Comparison of ENCODE assay signal across 1 cellular context in the genomic region with DNA sequence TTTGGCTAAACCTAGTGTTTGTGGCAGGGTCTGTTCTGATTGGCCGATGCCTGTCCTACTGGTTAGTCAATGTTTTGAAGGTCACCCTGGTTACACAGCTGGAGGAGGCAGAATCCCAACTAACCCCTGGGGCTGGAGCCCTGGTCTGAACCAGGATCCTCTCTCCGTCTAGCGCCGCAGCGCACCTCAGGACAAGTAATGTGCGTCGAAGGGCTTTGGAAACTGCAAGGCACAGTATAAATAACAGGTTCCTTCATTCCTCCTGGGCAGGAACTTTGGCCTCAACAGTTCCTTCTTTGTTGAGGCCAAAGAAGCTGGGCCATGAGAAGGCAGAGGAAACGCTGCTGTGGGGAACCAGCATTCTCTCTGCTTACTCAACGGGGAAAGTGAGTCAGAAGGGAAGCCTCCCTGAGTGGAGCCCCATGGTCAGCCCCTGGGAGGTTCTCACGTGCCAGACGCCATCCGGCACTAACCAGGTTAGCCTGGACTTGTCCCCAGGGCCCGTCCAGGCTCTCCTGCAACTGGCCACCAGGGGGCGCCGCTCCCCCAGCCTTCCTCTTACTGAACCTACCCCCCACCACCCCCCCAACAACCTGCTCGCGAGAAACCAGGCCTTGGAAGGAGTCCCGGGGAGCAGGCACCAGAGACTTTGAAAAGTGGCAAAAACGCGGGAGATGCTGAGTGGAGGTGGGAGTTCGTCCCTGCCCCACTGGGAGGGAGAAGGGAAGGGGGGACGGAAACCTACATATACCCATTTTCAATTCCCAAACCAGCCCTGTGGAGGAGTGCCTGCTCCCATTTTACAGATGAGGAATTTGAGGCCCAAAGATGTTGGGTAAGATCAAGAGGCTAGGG.
TF ChIP-seq lines count a peak whose summit lies in the region.

No MANE protein-coding gene starts in this region.

TF ChIP-seq in HEK293, 187 proteins besides CTCF, POLR2A, EP300 and RAD21 (continued from another document):
- TF ChIP-seq, protein P1, sequence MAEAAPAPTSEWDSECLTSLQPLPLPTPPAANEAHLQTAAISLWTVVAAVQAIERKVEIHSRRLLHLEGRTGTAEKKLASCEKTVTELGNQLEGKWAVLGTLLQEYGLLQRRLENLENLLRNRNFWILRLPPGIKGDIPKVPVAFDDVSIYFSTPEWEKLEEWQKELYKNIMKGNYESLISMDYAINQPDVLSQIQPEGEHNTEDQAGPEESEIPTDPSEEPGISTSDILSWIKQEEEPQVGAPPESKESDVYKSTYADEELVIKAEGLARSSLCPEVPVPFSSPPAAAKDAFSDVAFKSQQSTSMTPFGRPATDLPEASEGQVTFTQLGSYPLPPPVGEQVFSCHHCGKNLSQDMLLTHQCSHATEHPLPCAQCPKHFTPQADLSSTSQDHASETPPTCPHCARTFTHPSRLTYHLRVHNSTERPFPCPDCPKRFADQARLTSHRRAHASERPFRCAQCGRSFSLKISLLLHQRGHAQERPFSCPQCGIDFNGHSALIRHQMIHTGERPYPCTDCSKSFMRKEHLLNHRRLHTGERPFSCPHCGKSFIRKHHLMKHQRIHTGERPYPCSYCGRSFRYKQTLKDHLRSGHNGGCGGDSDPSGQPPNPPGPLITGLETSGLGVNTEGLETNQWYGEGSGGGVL (tag by site-specific recombination; IDR thresholded peaks at IDR 0.05) = peak; percentile 54
- TF ChIP-seq ZNF239 (tag by site-specific recombination; IDR thresholded peaks at IDR 0.05) (no peak), HOXC10 (CRISPR knock-in tag; IDR thresholded peaks at IDR 0.05) (no peak), ZNF510 (tag by site-specific recombination; IDR thresholded peaks at IDR 0.05; ENCODE audit: insufficient replicate concordance) (no peak), ZNF433 (tag by site-specific recombination; IDR thresholded peaks at IDR 0.05; ENCODE audit: low read depth) (no peak), YY1 (tag by site-specific recombination; IDR thresholded peaks at IDR 0.05) (no peak), ZNF266 (tag by site-specific recombination; IDR thresholded peaks at IDR 0.05; ENCODE audit: low read depth) (no peak), ZNF146 (tag by site-specific recombination; IDR thresholded peaks at IDR 0.05) (no peak), ZNF610 (tag by site-specific recombination; IDR thresholded peaks at IDR 0.05; ENCODE audit: borderline replicate concordance) (no peak)
- TF ChIP-seq, protein P2, sequence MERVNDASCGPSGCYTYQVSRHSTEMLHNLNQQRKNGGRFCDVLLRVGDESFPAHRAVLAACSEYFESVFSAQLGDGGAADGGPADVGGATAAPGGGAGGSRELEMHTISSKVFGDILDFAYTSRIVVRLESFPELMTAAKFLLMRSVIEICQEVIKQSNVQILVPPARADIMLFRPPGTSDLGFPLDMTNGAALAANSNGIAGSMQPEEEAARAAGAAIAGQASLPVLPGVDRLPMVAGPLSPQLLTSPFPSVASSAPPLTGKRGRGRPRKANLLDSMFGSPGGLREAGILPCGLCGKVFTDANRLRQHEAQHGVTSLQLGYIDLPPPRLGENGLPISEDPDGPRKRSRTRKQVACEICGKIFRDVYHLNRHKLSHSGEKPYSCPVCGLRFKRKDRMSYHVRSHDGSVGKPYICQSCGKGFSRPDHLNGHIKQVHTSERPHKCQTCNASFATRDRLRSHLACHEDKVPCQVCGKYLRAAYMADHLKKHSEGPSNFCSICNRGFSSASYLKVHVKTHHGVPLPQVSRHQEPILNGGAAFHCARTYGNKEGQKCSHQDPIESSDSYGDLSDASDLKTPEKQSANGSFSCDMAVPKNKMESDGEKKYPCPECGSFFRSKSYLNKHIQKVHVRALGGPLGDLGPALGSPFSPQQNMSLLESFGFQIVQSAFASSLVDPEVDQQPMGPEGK (tag by site-specific recombination; IDR thresholded peaks at IDR 0.05) = peak; percentile 94
- TF ChIP-seq, protein P3, sequence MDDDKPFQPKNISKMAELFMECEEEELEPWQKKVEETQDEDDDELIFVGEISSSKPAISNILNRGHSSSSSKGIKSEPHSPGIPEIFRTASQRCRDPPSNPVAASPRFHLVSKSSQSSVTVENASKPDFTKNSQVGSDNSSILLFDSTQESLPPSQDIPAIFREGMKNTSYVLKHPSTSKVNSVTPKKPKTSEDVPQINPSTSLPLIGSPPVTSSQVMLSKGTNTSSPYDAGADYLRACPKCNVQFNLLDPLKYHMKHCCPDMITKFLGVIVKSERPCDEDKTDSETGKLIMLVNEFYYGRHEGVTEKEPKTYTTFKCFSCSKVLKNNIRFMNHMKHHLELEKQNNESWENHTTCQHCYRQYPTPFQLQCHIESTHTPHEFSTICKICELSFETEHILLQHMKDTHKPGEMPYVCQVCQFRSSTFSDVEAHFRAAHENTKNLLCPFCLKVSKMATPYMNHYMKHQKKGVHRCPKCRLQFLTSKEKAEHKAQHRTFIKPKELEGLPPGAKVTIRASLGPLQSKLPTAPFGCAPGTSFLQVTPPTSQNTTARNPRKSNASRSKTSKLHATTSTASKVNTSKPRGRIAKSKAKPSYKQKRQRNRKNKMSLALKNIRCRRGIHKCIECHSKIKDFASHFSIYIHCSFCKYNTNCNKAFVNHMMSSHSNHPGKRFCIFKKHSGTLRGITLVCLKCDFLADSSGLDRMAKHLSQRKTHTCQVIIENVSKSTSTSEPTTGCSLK (tag by site-specific recombination; IDR thresholded peaks at IDR 0.05) = no peak
